In the genomic region with DNA sequence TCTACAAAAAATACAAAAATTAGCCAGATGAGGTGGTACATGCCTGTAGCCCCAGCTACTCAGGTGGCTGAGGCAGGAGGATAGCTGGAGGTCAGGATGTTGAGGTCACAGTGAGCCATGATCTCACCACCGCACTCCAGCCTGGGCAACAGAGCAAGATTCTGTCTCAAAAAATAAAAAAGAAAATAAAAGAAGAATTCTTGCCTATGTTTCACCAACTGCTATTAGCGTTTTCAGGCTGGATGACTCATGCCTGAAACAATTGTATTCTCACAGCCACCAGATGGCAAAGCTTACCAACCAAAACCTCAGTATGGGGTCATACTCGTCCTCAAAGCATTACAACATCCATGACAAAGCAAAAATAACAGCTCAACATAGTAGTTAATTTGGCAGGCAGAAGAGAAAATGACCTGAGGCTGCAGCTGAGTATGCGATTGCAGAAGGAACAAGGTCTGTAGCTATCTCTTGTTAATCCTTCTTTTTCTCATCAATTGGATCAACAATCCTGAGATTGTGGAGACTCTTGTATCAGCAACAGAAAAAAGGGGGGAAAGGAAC, we compare ENCODE assay signal across 8 cellular contexts. TPM values are rescaled to one million over a fixed set of nuclear protein-coding genes. Genes with fewer than 3 reads are reported as not detected.
DNase-seq lines count a peak whose midpoint lies in the region; ATAC-seq, FAIRE-seq and TF ChIP-seq lines count a peak whose summit lies in the region.

No MANE protein-coding gene starts in this region.

- H3K9me3 Mint-ChIP-seq in chondrocyte (ENCODE audit: low read depth), result no peaks in the 10 kb centered on the region

- FAIRE-seq in GM18507 (lab: Jason Lieb, UNC), result peak; percentile 24

- DNase-seq in AG08395 (ENCODE audit: low spot score) (peak; percentile 95), GM18507 (ENCODE audit: extremely low spot score, insufficient read length, low read depth) (no peak), LHCN-M2 (ENCODE audit: low read depth) (peak; percentile 97), chondrocyte (ENCODE audit: low spot score) (no peak), left colon (peak in 1 of 2 donors; percentile 29)
- peak; percentile 8 to 22 (median 9) for DNase-seq in stimulated activated CD4-positive, alpha-beta T cell treated with anti-CD3 and anti-CD28 coated beads, TNF-alpha, amount 100 ng/mL, for 24 hours (ENCODE audit: low read depth in 3 of 3)

- H3K4me3 Mint-ChIP-seq in chondrocyte (ENCODE audit: unreplicated experiment), result no peak overlapping the region

- H3K27me3 Mint-ChIP-seq in chondrocyte (ENCODE audit: low read depth), result no peaks in the 10 kb centered on the region

- peak; percentile 88 for TF ChIP-seq CTCF in chondrocyte (IDR thresholded peaks at IDR 0.05)

- peaks cover 9% of the 10 kb centered on the region for H3K36me3 Mint-ChIP-seq in chondrocyte (ENCODE audit: low read depth)

- intact Hi-C loops in left colon (cut with DNase I, micrococcal nuclease), result no loop called here

- peak; percentile 99 for ATAC-seq in SK-N-SH treated with all-trans-retinoic acid at 6 μM for 48 hours
- peak; percentile 70 for ATAC-seq in left colon
- ATAC-seq in HG03135 (IDR thresholded peaks at IDR 0.05; ENCODE audit: unreplicated experiment), result no peak

- H3K4me1 Mint-ChIP-seq in chondrocyte (ENCODE audit: low read depth), result peaks cover 11% of the 10 kb centered on the region

- peak overlapping the region; percentile 91 for H3K27ac Mint-ChIP-seq in chondrocyte (ENCODE audit: unreplicated experiment)

TF ChIP-seq in SK-N-SH treated with all-trans-retinoic acid at 6 μM for 48 hours, 23 proteins besides CTCF, POLR2A, EP300 and RAD21:
- TF ChIP-seq GLIS3 (CRISPR knock-in tag; IDR thresholded peaks at IDR 0.05) (no peak), ZC3H10 (CRISPR knock-in tag; IDR thresholded peaks at IDR 0.05) (no peak), ARNTL (CRISPR knock-in tag; IDR thresholded peaks at IDR 0.05; ENCODE audit: borderline replicate concordance, low read depth) (no peak), ISL1 (CRISPR knock-in tag; IDR thresholded peaks at IDR 0.05) (peak; percentile 51), ZFP30 (CRISPR knock-in tag; IDR thresholded peaks at IDR 0.05) (no peak), PPARA (CRISPR knock-in tag; IDR thresholded peaks at IDR 0.05; ENCODE audit: borderline replicate concordance) (no peak), BACH2 (CRISPR knock-in tag; IDR thresholded peaks at IDR 0.05; ENCODE audit: borderline replicate concordance) (peak; percentile 88; the same call in 1 of the 2 replicates), ZNF565 (CRISPR knock-in tag; conservative IDR thresholded peaks at IDR 0.05; ENCODE audit: low read depth) (no peak), ZFP3 (CRISPR knock-in tag; IDR thresholded peaks at IDR 0.05) (peak; percentile 56; the same call in 1 of the 2 replicates), ZNF70 (CRISPR knock-in tag; IDR thresholded peaks at IDR 0.05) (no peak), ZNF8 (CRISPR knock-in tag; IDR thresholded peaks at IDR 0.05) (no peak), SNAI2 (CRISPR knock-in tag; IDR thresholded peaks at IDR 0.05) (no peak), TCF4 (CRISPR knock-in tag; IDR thresholded peaks at IDR 0.05; ENCODE audit: borderline replicate concordance) (no peak), RARB (CRISPR knock-in tag; IDR thresholded peaks at IDR 0.05) (no peak), OSR1 (CRISPR knock-in tag; IDR thresholded peaks at IDR 0.05) (no peak), ESRRG (CRISPR knock-in tag; IDR thresholded peaks at IDR 0.05) (no peak), TOX (CRISPR knock-in tag; IDR thresholded peaks at IDR 0.05; ENCODE audit: borderline replicate concordance) (no peak), CSDC2 (CRISPR knock-in tag; IDR thresholded peaks at IDR 0.05) (no peak)
- TF ChIP-seq, protein P1, sequence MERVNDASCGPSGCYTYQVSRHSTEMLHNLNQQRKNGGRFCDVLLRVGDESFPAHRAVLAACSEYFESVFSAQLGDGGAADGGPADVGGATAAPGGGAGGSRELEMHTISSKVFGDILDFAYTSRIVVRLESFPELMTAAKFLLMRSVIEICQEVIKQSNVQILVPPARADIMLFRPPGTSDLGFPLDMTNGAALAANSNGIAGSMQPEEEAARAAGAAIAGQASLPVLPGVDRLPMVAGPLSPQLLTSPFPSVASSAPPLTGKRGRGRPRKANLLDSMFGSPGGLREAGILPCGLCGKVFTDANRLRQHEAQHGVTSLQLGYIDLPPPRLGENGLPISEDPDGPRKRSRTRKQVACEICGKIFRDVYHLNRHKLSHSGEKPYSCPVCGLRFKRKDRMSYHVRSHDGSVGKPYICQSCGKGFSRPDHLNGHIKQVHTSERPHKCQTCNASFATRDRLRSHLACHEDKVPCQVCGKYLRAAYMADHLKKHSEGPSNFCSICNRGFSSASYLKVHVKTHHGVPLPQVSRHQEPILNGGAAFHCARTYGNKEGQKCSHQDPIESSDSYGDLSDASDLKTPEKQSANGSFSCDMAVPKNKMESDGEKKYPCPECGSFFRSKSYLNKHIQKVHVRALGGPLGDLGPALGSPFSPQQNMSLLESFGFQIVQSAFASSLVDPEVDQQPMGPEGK (CRISPR knock-in tag; IDR thresholded peaks at IDR 0.05; ENCODE audit: borderline replicate concordance), result no peak
- TF ChIP-seq, protein P2, sequence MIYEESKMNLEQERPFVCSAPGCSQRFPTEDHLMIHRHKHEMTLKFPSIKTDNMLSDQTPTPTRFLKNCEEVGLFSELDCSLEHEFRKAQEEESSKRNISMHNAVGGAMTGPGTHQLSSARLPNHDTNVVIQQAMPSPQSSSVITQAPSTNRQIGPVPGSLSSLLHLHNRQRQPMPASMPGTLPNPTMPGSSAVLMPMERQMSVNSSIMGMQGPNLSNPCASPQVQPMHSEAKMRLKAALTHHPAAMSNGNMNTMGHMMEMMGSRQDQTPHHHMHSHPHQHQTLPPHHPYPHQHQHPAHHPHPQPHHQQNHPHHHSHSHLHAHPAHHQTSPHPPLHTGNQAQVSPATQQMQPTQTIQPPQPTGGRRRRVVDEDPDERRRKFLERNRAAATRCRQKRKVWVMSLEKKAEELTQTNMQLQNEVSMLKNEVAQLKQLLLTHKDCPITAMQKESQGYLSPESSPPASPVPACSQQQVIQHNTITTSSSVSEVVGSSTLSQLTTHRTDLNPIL (CRISPR knock-in tag; IDR thresholded peaks at IDR 0.05; ENCODE audit: low read depth), result no peak
- TF ChIP-seq, protein P3, sequence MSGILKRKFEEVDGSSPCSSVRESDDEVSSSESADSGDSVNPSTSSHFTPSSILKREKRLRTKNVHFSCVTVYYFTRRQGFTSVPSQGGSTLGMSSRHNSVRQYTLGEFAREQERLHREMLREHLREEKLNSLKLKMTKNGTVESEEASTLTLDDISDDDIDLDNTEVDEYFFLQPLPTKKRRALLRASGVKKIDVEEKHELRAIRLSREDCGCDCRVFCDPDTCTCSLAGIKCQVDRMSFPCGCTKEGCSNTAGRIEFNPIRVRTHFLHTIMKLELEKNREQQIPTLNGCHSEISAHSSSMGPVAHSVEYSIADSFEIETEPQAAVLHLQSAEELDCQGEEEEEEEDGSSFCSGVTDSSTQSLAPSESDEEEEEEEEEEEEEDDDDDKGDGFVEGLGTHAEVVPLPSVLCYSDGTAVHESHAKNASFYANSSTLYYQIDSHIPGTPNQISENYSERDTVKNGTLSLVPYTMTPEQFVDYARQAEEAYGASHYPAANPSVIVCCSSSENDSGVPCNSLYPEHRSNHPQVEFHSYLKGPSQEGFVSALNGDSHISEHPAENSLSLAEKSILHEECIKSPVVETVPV (CRISPR knock-in tag; IDR thresholded peaks at IDR 0.05), result no peak
- TF ChIP-seq, protein P4, sequence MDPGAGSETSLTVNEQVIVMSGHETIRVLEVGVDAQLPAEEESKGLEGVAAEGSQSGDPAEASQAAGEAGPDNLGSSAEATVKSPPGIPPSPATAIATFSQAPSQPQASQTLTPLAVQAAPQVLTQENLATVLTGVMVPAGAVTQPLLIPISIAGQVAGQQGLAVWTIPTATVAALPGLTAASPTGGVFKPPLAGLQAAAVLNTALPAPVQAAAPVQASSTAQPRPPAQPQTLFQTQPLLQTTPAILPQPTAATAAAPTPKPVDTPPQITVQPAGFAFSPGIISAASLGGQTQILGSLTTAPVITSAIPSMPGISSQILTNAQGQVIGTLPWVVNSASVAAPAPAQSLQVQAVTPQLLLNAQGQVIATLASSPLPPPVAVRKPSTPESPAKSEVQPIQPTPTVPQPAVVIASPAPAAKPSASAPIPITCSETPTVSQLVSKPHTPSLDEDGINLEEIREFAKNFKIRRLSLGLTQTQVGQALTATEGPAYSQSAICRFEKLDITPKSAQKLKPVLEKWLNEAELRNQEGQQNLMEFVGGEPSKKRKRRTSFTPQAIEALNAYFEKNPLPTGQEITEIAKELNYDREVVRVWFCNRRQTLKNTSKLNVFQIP (CRISPR knock-in tag; IDR thresholded peaks at IDR 0.05; ENCODE audit: borderline replicate concordance, low read depth), result no peak
- TF ChIP-seq, protein P5, sequence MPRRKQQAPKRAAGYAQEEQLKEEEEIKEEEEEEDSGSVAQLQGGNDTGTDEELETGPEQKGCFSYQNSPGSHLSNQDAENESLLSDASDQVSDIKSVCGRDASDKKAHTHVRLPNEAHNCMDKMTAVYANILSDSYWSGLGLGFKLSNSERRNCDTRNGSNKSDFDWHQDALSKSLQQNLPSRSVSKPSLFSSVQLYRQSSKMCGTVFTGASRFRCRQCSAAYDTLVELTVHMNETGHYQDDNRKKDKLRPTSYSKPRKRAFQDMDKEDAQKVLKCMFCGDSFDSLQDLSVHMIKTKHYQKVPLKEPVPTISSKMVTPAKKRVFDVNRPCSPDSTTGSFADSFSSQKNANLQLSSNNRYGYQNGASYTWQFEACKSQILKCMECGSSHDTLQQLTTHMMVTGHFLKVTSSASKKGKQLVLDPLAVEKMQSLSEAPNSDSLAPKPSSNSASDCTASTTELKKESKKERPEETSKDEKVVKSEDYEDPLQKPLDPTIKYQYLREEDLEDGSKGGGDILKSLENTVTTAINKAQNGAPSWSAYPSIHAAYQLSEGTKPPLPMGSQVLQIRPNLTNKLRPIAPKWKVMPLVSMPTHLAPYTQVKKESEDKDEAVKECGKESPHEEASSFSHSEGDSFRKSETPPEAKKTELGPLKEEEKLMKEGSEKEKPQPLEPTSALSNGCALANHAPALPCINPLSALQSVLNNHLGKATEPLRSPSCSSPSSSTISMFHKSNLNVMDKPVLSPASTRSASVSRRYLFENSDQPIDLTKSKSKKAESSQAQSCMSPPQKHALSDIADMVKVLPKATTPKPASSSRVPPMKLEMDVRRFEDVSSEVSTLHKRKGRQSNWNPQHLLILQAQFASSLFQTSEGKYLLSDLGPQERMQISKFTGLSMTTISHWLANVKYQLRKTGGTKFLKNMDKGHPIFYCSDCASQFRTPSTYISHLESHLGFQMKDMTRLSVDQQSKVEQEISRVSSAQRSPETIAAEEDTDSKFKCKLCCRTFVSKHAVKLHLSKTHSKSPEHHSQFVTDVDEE (CRISPR knock-in tag; IDR thresholded peaks at IDR 0.05), result no peak
TF ChIP-seq in SK-N-SH treated with all-trans-retinoic acid at 6 μM for 48 hours: peak in this region for 3.

RNA-seq across cellular contexts. Expression of a gene that starts 52.2 kb away (rescaled TPM):
- total RNA-seq in LHCN-M2 (2014; rRNA removed) (37.7 and 46.0 TPM in 2 replicates), chondrocyte (44.8 to 71.1 TPM (median 45.6 TPM) in 3 replicates), left colon (10 to 100 TPM; 26.9 to 32.0 TPM)
- polyA plus RNA-seq in LHCN-M2 (2012), result 24.2 TPM

Comparison
In these comparisons a context has a peak if more than half of its experiments do, and no peak if none do; other contexts are left out.
1. DNase-seq: peak in AG08395 (single experiment), LHCN-M2 (single experiment) and stimulated activated CD4-positive, alpha-beta T cell treated with anti-CD3 and anti-CD28 coated beads, TNF-alpha, amount 100 ng/mL, for 24 hours (3 of 3); none in GM18507 (single experiment) and chondrocyte (single experiment).